ENCODE assay signal across 23 cellular contexts in the genomic region with DNA sequence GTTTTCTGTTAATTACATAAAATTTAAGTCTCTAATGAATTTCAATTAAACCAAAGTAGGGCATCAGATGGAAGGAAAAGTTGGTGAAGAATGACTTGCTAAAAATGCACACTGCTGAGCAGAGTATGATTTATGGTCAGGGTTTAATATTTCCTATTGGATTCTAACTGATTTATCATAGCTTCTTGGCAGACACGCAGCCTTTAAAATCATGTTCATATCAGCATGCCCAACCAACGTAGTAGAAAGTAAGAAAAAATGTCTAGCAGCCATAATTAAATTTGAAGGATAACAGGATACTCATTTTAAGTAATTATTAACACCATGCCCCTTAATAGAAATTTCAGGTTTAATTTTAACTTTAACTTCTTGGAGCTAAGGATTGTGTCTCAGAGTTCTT.
"Had no signal": no experiment of that assay in that cellular context is flagged by ENCODE, and none has a peak within 500 bp of the region (broad histone marks: within the 10 kb centered on the region; RNA-seq: fewer than 3 reads in every experiment).

No MANE protein-coding gene starts in this region.

- H3K27me3 Mint-ChIP-seq: activated CD4-positive, alpha-beta memory T cell treated with anti-CD3 and anti-CD28 coated beads for 36 hours; activated naive CD4-positive, alpha-beta T cell treated with anti-CD3 and anti-CD28 coated beads, Interleukin-2, amount 10 ng/mL, durations not matched to agents 7 days and 5 days; memory B cell; naive B cell; progenitor cell of endocrine pancreas; T-helper 17 cell had no signal

- H3K4me1 Mint-ChIP-seq: neural progenitor cell had no signal

- H3K9me3 ChIP-seq: upper lobe of right lung had no signal

- ATAC-seq: left cardiac atrium, mucosa of descending colon, T-helper 17 cell, upper lobe of right lung had no signal

- H3K4me1 ChIP-seq: neural progenitor cell had no signal

- H2AFZ ChIP-seq: hepatocyte, neural progenitor cell had no signal

- H3K27ac Mint-ChIP-seq: activated CD4-positive, alpha-beta memory T cell treated with anti-CD3 and anti-CD28 coated beads for 36 hours; activated naive CD4-positive, alpha-beta T cell treated with anti-CD3 and anti-CD28 coated beads, Interleukin-2, amount 10 ng/mL, durations not matched to agents 7 days and 5 days; memory B cell; naive B cell; neural progenitor cell; progenitor cell of endocrine pancreas; T-helper 17 cell had no signal

- H3K9ac ChIP-seq: neural progenitor cell had no signal

- DNase-seq: activated CD4-positive, alpha-beta memory T cell treated with anti-CD3 and anti-CD28 coated beads for 36 hours; activated CD4-positive, alpha-beta T cell treated with anti-CD3 and anti-CD28 coated beads for 48 hours; activated CD4-positive, CD25-positive, alpha-beta regulatory T cell; activated effector memory CD4-positive, alpha-beta T cell treated with Interleukin-2 at 50 U/mL for 16 hours; activated naive CD4-positive, alpha-beta T cell treated with anti-CD3 and anti-CD28 coated beads, Interleukin-2, amount 10 ng/mL, durations not matched to agents 7 days and 5 days; activated T-cell treated with anti-CD3 and anti-CD28 coated beads, Interleukin-2, amount 50 U/mL, for 48 hours; effector CD4-positive, alpha-beta T cell; erythroblast; foreskin melanocyte; immature natural killer cell; left cardiac atrium; mucosa of descending colon; naive B cell; spleen; stimulated activated CD4-positive, alpha-beta T cell treated with anti-CD3 and anti-CD28 coated beads, Interleukin-4, amount 100 ng/mL, for 24 hours; stimulated activated naive CD4-positive, alpha-beta T cell treated with Interleukin-2 at 50 U/mL for 16 hours; SW 1271; T-helper 17 cell; upper lobe of right lung had no signal

- H3K4me3 Mint-ChIP-seq: activated CD4-positive, alpha-beta memory T cell treated with anti-CD3 and anti-CD28 coated beads for 36 hours; activated naive CD4-positive, alpha-beta T cell treated with anti-CD3 and anti-CD28 coated beads, Interleukin-2, amount 10 ng/mL, durations not matched to agents 7 days and 5 days; immature natural killer cell; memory B cell; naive B cell; neural progenitor cell; T-helper 17 cell had no signal

- H3K79me2 ChIP-seq: hepatocyte had no signal

- H3K27me3 ChIP-seq: hepatocyte, neural progenitor cell, spleen, upper lobe of right lung had no signal

- H3K27ac ChIP-seq: hepatocyte, neural progenitor cell, spleen, upper lobe of right lung had no signal

- H3K4me3 ChIP-seq: hepatocyte, mucosa of descending colon, neural progenitor cell, spleen, upper lobe of right lung had no signal

- H3K4me2 ChIP-seq: hepatocyte, neural progenitor cell had no signal
